ENCODE assay signal across 7 cellular contexts in the genomic region with DNA sequence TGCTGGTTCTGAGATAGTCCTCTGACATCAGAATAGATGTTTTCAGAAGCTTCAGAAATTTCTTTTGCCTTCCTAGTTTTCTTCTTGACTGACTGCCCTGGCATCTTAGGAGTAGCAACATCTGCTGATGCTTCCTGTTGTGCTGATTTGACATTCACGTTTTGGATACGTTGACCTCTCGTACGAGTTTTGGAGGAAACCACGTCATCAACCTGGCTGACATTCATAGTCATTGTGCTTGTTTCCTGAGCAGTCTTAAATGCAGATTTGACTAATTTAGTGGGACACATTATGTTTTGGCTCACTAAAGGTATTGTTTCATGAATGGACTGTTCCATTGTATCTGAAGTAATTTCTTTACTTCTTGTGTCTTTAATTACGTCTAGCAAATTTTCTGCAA.
A peak's percentile ranks its signal among the peaks of the same experiment; 100 is the strongest.
DNase-seq lines count a peak whose midpoint lies in the region; ATAC-seq, FAIRE-seq and TF ChIP-seq lines count a peak whose summit lies in the region.
"Not testable (repeated sequence)": the region's sequence is repeated elsewhere in the genome, so short reads cannot be mapped to it uniquely, and the experiment has no call there.

No MANE protein-coding gene starts in this region.

- WGBS in heart left ventricle, 4 donors, result 56 to 80% (median 59%) methylated on average over 4 to 6 of the region's 6 CpGs

- not testable (repeated sequence) for TF ChIP-seq CTCF in heart left ventricle (IDR thresholded peaks at IDR 0.05)

- TF ChIP-seq POLR2A in GM12891 (IDR thresholded peaks at IDR 0.05; ENCODE audit: low read depth, low read length); heart left ventricle (IDR thresholded peaks at IDR 0.05): not testable (repeated sequence)

- CTCF ChIA-PET in activated CD4-positive, alpha-beta T cell treated with anti-CD3 and anti-CD28 coated beads for 36 hours (lab: Charles Lee), result interaction anchor here (0.5 kb wide), 1 partner anchor 109 kb away, joined by 3 read pairs; no protein-coding TSS in a partner anchor

- intact Hi-C loops in activated CD4-positive, alpha-beta T cell treated with anti-CD3 and anti-CD28 coated beads for 36 hours (cut with DNase I, micrococcal nuclease); heart left ventricle (cut with DNase I): not testable (repeated sequence)

- H3K9me3 ChIP-seq in heart left ventricle, result not testable (repeated sequence)

- H3K36me3 ChIP-seq in heart left ventricle, result not testable (repeated sequence)

- H3K4me1 Mint-ChIP-seq in activated CD4-positive, alpha-beta T cell treated with anti-CD3 and anti-CD28 coated beads for 36 hours, result peaks cover 11% of the 10 kb centered on the region
- H3K4me1 Mint-ChIP-seq in activated naive CD8-positive, alpha-beta T cell treated with anti-CD3 and anti-CD28 coated beads, Interleukin-2, amount 50 U/mL, for 24 hours, result peaks cover 11% of the 10 kb centered on the region
- not testable (repeated sequence) for H3K4me1 Mint-ChIP-seq in stimulated activated effector memory CD8-positive, alpha-beta T cell treated with anti-CD3 and anti-CD28 coated beads, Interleukin-12 subunit alpha, Interleukin-12 subunit beta, amount 100 ng/mL, for 72 hours

- not testable (repeated sequence) for H3K27ac ChIP-seq in heart left ventricle

- not testable (repeated sequence) for H3K36me3 Mint-ChIP-seq in activated CD4-positive, alpha-beta T cell treated with anti-CD3 and anti-CD28 coated beads for 36 hours (ENCODE audit: low read depth); activated naive CD8-positive, alpha-beta T cell treated with anti-CD3 and anti-CD28 coated beads, Interleukin-2, amount 50 U/mL, for 24 hours (ENCODE audit: low read depth); stimulated activated effector memory CD8-positive, alpha-beta T cell treated with anti-CD3 and anti-CD28 coated beads, Interleukin-12 subunit alpha, Interleukin-12 subunit beta, amount 100 ng/mL, for 72 hours

- not testable (repeated sequence) for H3K9me3 Mint-ChIP-seq in activated CD4-positive, alpha-beta T cell treated with anti-CD3 and anti-CD28 coated beads for 36 hours (ENCODE audit: low read depth); activated naive CD8-positive, alpha-beta T cell treated with anti-CD3 and anti-CD28 coated beads, Interleukin-2, amount 50 U/mL, for 24 hours; stimulated activated effector memory CD8-positive, alpha-beta T cell treated with anti-CD3 and anti-CD28 coated beads, Interleukin-12 subunit alpha, Interleukin-12 subunit beta, amount 100 ng/mL, for 72 hours

- peak; percentile 57 for FAIRE-seq in GM12891 (lab: Jason Lieb, UNC)
- peak; percentile 63 for FAIRE-seq in GM19239 (lab: Jason Lieb, UNC)

- H3K4me1 ChIP-seq in heart left ventricle, result not testable (repeated sequence)

- H3K27me3 Mint-ChIP-seq in activated CD4-positive, alpha-beta T cell treated with anti-CD3 and anti-CD28 coated beads for 36 hours, result peaks cover 18% of the 10 kb centered on the region
- H3K27me3 Mint-ChIP-seq in activated naive CD8-positive, alpha-beta T cell treated with anti-CD3 and anti-CD28 coated beads, Interleukin-2, amount 50 U/mL, for 24 hours, result peaks cover 20% of the 10 kb centered on the region

- not testable (repeated sequence) for H3K27ac Mint-ChIP-seq in activated CD4-positive, alpha-beta T cell treated with anti-CD3 and anti-CD28 coated beads for 36 hours; activated naive CD8-positive, alpha-beta T cell treated with anti-CD3 and anti-CD28 coated beads, Interleukin-2, amount 50 U/mL, for 24 hours; stimulated activated effector memory CD8-positive, alpha-beta T cell treated with anti-CD3 and anti-CD28 coated beads, Interleukin-12 subunit alpha, Interleukin-12 subunit beta, amount 100 ng/mL, for 72 hours

- H3K4me3 Mint-ChIP-seq in activated CD4-positive, alpha-beta T cell treated with anti-CD3 and anti-CD28 coated beads for 36 hours; activated naive CD8-positive, alpha-beta T cell treated with anti-CD3 and anti-CD28 coated beads, Interleukin-2, amount 50 U/mL, for 24 hours; stimulated activated effector memory CD8-positive, alpha-beta T cell treated with anti-CD3 and anti-CD28 coated beads, Interleukin-12 subunit alpha, Interleukin-12 subunit beta, amount 100 ng/mL, for 72 hours: not testable (repeated sequence)

- POLR2A ChIA-PET in activated CD4-positive, alpha-beta T cell treated with anti-CD3 and anti-CD28 coated beads for 36 hours (lab: Charles Lee), result not testable (repeated sequence)

- H3K4me3 ChIP-seq in heart left ventricle, result not testable (repeated sequence)

- peak; percentile 56 for ATAC-seq in activated CD4-positive, alpha-beta T cell treated with anti-CD3 and anti-CD28 coated beads for 36 hours
- ATAC-seq in activated naive CD8-positive, alpha-beta T cell treated with anti-CD3 and anti-CD28 coated beads, Interleukin-2, amount 50 U/mL, for 24 hours, result peak; percentile 20
- ATAC-seq in heart left ventricle, result peak in 3 of 4 donors; percentile 22 to 86 (median 50)
- ATAC-seq in stimulated activated effector memory CD8-positive, alpha-beta T cell treated with anti-CD3 and anti-CD28 coated beads, Interleukin-12 subunit alpha, Interleukin-12 subunit beta, amount 100 ng/mL, for 72 hours, result peak; percentile 67

- not testable (repeated sequence) for H3K27me3 ChIP-seq in heart left ventricle

- DNase-seq in GM12891 (ENCODE audit: insufficient read length, low spot score); GM19239 (ENCODE audit: insufficient read length, low spot score); activated CD4-positive, alpha-beta T cell treated with anti-CD3 and anti-CD28 coated beads for 36 hours; activated naive CD8-positive, alpha-beta T cell treated with anti-CD3 and anti-CD28 coated beads, Interleukin-2, amount 50 U/mL, for 24 hours; heart left ventricle; stimulated activated effector memory CD8-positive, alpha-beta T cell treated with anti-CD3 and anti-CD28 coated beads, Interleukin-12 subunit alpha, Interleukin-12 subunit beta, amount 100 ng/mL, for 72 hours (ENCODE audit: low spot score in 2 of 2): not testable (repeated sequence)
- DNase-seq in dermis blood vessel endothelial cell, result peak; percentile 21
